ENCODE assay signal across 20 cellular contexts in genomic region chr17:72890711-72891110, GRCh38.
DNase-seq lines count a peak whose midpoint lies in the region; ATAC-seq and TF ChIP-seq lines count a peak whose summit lies in the region.
"Had no signal": no experiment of that assay in that cellular context is flagged by ENCODE, and none has a peak within 500 bp of the region (broad histone marks: within the 10 kb centered on the region; RNA-seq: fewer than 3 reads in every experiment).

No MANE protein-coding gene starts in this region.

- H3K4me1 ChIP-seq in Karpas-422 (ENCODE audit: low read length) = no peaks in the 10 kb centered on the region
- H3K4me1 ChIP-seq: heart right ventricle had no signal

- H3K27me3 ChIP-seq in Karpas-422 (ENCODE audit: low read length) = no peaks in the 10 kb centered on the region
- H3K27me3 ChIP-seq: heart right ventricle had no signal

- no peak overlapping the region for H3K9ac ChIP-seq in Karpas-422 (ENCODE audit: low read length)

- no peak overlapping the region; the same call in 1 of the 2 replicates for H3K27ac Mint-ChIP-seq in WTC11
- H3K27ac Mint-ChIP-seq: activated naive CD8-positive, alpha-beta T cell treated with anti-CD3 and anti-CD28 coated beads, Interleukin-2, amount 10 ng/mL, durations not matched to agents 7 days and 5 days had no signal

- no peaks in the 10 kb centered on the region for H3K4me1 Mint-ChIP-seq in WTC11
- H3K4me1 Mint-ChIP-seq: activated naive CD8-positive, alpha-beta T cell treated with anti-CD3 and anti-CD28 coated beads, Interleukin-2, amount 10 ng/mL, durations not matched to agents 7 days and 5 days had no signal

- no peaks in the 10 kb centered on the region for H3K27me3 Mint-ChIP-seq in WTC11 (ENCODE audit: low read depth)
- H3K27me3 Mint-ChIP-seq: activated naive CD8-positive, alpha-beta T cell treated with anti-CD3 and anti-CD28 coated beads, Interleukin-2, amount 10 ng/mL, durations not matched to agents 7 days and 5 days had no signal

- peaks cover 14% of the 10 kb centered on the region for H3K36me3 ChIP-seq in Karpas-422 (ENCODE audit: insufficient read depth, low read length)

- CTCF ChIA-PET in RWPE1 (lab: Yijun Ruan, JAX) = interaction anchor here (0.6 to 1.1 kb wide), 2 partner anchors 97 to 146 kb away, joined by 5 to 6 read pairs; no protein-coding TSS in a partner anchor
- CTCF ChIA-PET in WTC11 (lab: Charles Lee) = interaction anchor here (0.6 kb wide), 1 partner anchor 67 kb away, joined by 3 read pairs; no protein-coding TSS in a partner anchor

- H3K9me2 ChIP-seq in Karpas-422 (replicated peaks; ENCODE audit: insufficient read depth, low read length) = no peaks in the 10 kb centered on the region

- H3K79me2 ChIP-seq in Karpas-422 (ENCODE audit: low read length) = peaks cover 26% of the 10 kb centered on the region

- H3K4me3 Mint-ChIP-seq in WTC11 = no peak overlapping the region
- H3K4me3 Mint-ChIP-seq: activated naive CD8-positive, alpha-beta T cell treated with anti-CD3 and anti-CD28 coated beads, Interleukin-2, amount 10 ng/mL, durations not matched to agents 7 days and 5 days had no signal

- H3K9me3 ChIP-seq in Karpas-422 (ENCODE audit: low read length) = no peaks in the 10 kb centered on the region
- H3K9me3 ChIP-seq: heart right ventricle, mucosa of descending colon had no signal

- H3K36me3 Mint-ChIP-seq in WTC11 = no peaks in the 10 kb centered on the region

- no peak overlapping the region for H3K4me2 ChIP-seq in Karpas-422 (ENCODE audit: low read depth, low read length, poor library complexity, severe bottlenecking)

- DNase-seq in A172 (ENCODE audit: low spot score) = peak; percentile 41
- DNase-seq in EL = peak; percentile 63
- DNase-seq in RWPE1 (ENCODE audit: low spot score) = peak; percentile 17
- DNase-seq in fibroblast of gingiva (ENCODE audit: low read depth) = peak; percentile 46
- no peak for DNase-seq in Karpas-422
- DNase-seq in HPDE6-E6E7 (ENCODE audit: extremely low spot score) = no peak
- no peak for DNase-seq in LoVo (ENCODE audit: low spot score)
- no peak for DNase-seq in WTC11 (ENCODE audit: low spot score)
- DNase-seq: activated naive CD8-positive, alpha-beta T cell treated with anti-CD3 and anti-CD28 coated beads, Interleukin-2, amount 10 ng/mL, durations not matched to agents 7 days and 5 days; cerebellar nuclear complex; DMS 273 treated with DMSO at 0.1 percent for 48 hours; GOT3; heart right ventricle; Kasumi-1; mucosa of descending colon; NCI-H1694 treated with DMSO at 0.1 percent for 48 hours; NCI-H510A; nucleus accumbens; stimulated activated CD4-positive, alpha-beta T cell treated with anti-CD3 and anti-CD28 coated beads, Interleukin-4, amount 100 ng/mL, for 4 hours; SW 1271 had no signal

- no peak overlapping the region for H3K4me3 ChIP-seq in Karpas-422 (ENCODE audit: low read length)
- H3K4me3 ChIP-seq: heart right ventricle, mucosa of descending colon had no signal

- no peaks in the 10 kb centered on the region for H4K20me1 ChIP-seq in Karpas-422 (ENCODE audit: insufficient read depth, low read depth, low read length)

- POLR2A ChIA-PET in RWPE1 (lab: Yijun Ruan, JAX; ENCODE audit: low non-redundant PET) = no interaction called here
- POLR2A ChIA-PET in WTC11 (lab: Charles Lee) = no interaction called here

- H2AFZ ChIP-seq in Karpas-422 (ENCODE audit: low read length) = no peak overlapping the region

- H3K27ac ChIP-seq in RWPE1 = no peak overlapping the region
- no peak overlapping the region for H3K27ac ChIP-seq in Karpas-422 (ENCODE audit: low read length)
- H3K27ac ChIP-seq: heart right ventricle had no signal

- TF ChIP-seq CTCF in RWPE1 (conservative IDR thresholded peaks at IDR 0.05; ENCODE audit: low read depth) (no peak), WTC11 (IDR thresholded peaks at IDR 0.05) (no peak)

- ATAC-seq in WTC11 = no peak
- ATAC-seq: heart right ventricle, mucosa of descending colon had no signal

- no peaks in the 10 kb centered on the region for H3K9me3 Mint-ChIP-seq in WTC11

TF ChIP-seq in WTC11, 78 proteins besides CTCF, POLR2A, EP300 and RAD21:
- TF ChIP-seq ESRRA (CRISPR knock-in tag; IDR thresholded peaks at IDR 0.05; ENCODE audit: borderline replicate concordance) = no peak
- no peak for TF ChIP-seq TCF7 (CRISPR knock-in tag; IDR thresholded peaks at IDR 0.05; ENCODE audit: low read depth)
- TF ChIP-seq FOXP4 (CRISPR knock-in tag; IDR thresholded peaks at IDR 0.05) = no peak
- no peak for TF ChIP-seq GABPB1 (CRISPR knock-in tag; IDR thresholded peaks at IDR 0.05)
- no peak for TF ChIP-seq GTF2I (CRISPR knock-in tag; conservative IDR thresholded peaks at IDR 0.05)
TF ChIP-seq in WTC11: peak in this region for 0.

Comparison
In these comparisons a context has a peak if more than half of its experiments do, and no peak if none do; other contexts are left out.
1. DNase-seq: peak in A172 (single experiment), EL (single experiment), RWPE1 (single experiment) and fibroblast of gingiva (single experiment); none in Karpas-422 (single experiment), HPDE6-E6E7 (single experiment), LoVo (single experiment) and WTC11 (single experiment).